Comparison of ENCODE assay signal across 10 cellular contexts in the genomic region with DNA sequence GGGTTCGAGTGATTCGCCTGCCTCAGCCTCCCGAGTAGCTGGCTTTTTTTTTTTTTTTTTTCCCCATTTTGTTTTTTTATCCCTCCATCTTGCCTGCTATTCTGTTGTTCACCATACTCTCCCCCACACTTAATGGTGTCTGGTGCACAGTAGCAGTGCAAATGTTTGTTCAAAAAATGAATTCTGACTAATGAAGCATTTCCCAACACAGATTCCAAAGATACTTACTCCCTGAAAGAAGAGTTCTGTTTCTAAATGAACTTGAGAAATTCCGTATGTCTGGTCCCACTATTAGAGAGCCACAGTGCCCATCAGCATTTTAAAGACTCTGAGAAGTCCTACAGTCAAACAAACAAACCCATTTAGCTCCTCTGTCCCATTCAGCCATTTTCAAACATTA. TPM values are rescaled to one million over a fixed set of nuclear protein-coding genes. Genes with fewer than 3 reads are reported as not detected.
DNase-seq lines count a peak whose midpoint lies in the region; ATAC-seq and TF ChIP-seq lines count a peak whose summit lies in the region.
"Had no signal": no experiment of that assay in that cellular context is flagged by ENCODE, and none has a peak within 500 bp of the region (broad histone marks: within the 10 kb centered on the region; RNA-seq: fewer than 3 reads in every experiment).

No MANE protein-coding gene starts in this region.

- H3K36me3 ChIP-seq in Caco-2 (ENCODE audit: control insufficient read depth, insufficient read depth, low read length): peaks cover 3% of the 10 kb centered on the region
- peaks cover 62% of the 10 kb centered on the region for H3K36me3 ChIP-seq in OCI-LY1 (ENCODE audit: insufficient read depth, low read length)
- peaks cover 9% of the 10 kb centered on the region for H3K36me3 ChIP-seq in effector memory CD4-positive, alpha-beta T cell (ENCODE audit: control insufficient read depth, insufficient read depth, low read length)
- peaks cover 15% of the 10 kb centered on the region for H3K36me3 ChIP-seq in neutrophil
- H3K36me3 ChIP-seq: MG63 had no signal

- peak overlapping the region; percentile 84 for H3K27ac Mint-ChIP-seq in Caco-2 (ENCODE audit: unreplicated experiment)

- no peak for DNase-seq in Caco-2
- no peak for DNase-seq in effector memory CD4-positive, alpha-beta T cell
- no peak for DNase-seq in right cardiac atrium
- DNase-seq in NCI-H2171 treated with DMSO at 0.1 percent for 48 hours (lab: John Stamatoyannopoulos, UW): no peak
- no peak for DNase-seq in T1000 (lab: John Stamatoyannopoulos, UW)
- DNase-seq in hepatic stellate cell (ENCODE audit: low spot score): no peak
- DNase-seq: MG63 had no signal

- WGBS in right cardiac atrium: 88% methylated on average over 4 of the region's 4 CpGs

- H3K9me3 Mint-ChIP-seq in Caco-2 (ENCODE audit: unreplicated experiment): no peaks in the 10 kb centered on the region

- peak overlapping the region; percentile 48 for H3K4me2 ChIP-seq in OCI-LY1 (ENCODE audit: low read length)

- H3K79me2 ChIP-seq in OCI-LY1 (ENCODE audit: insufficient read depth, low read length): peaks cover 42% of the 10 kb centered on the region

- CTCF ChIA-PET in Caco-2 (lab: Charles Lee): interaction anchor here (0.6 to 0.7 kb wide), 2 partner anchors 14 to 81 kb away, joined by 3 to 4 read pairs; no protein-coding TSS in a partner anchor

- H3K4me3 ChIP-seq in Caco-2 (ENCODE audit: low read depth, low read length) (no peak overlapping the region), OCI-LY1 (ENCODE audit: low read depth, low read length, poor library complexity, severe bottlenecking) (peak overlapping the region; percentile 21), neutrophil (ENCODE audit: low read depth in 1 of 2, low read length in 1 of 2) (no peak overlapping the region), right cardiac atrium (ENCODE audit: low read length) (no peak overlapping the region)
- H3K4me3 ChIP-seq in effector memory CD4-positive, alpha-beta T cell (ENCODE audit: insufficient read depth, low read depth, low read length, poor library complexity, severe bottlenecking): no peak overlapping the region
- H3K4me3 ChIP-seq: coronary artery, MG63 had no signal

- TSS peak; percentile 68 for BruUV-seq in Caco-2 (replicated peaks; lab: Mats Ljungman, UMichigan)

- H3K4me1 ChIP-seq in Caco-2: peaks cover 32% of the 10 kb centered on the region
- peaks cover 76% of the 10 kb centered on the region for H3K4me1 ChIP-seq in OCI-LY1 (ENCODE audit: insufficient read depth, low read length, severe bottlenecking)
- peaks cover 59% of the 10 kb centered on the region for H3K4me1 ChIP-seq in effector memory CD4-positive, alpha-beta T cell (ENCODE audit: control insufficient read depth, insufficient read depth, low read length, poor library complexity, severe bottlenecking)
- H3K4me1 ChIP-seq in neutrophil (ENCODE audit: control insufficient read depth in 1 of 2, insufficient read depth in 1 of 2, low read depth in 1 of 2, low read length in 1 of 2): peaks cover 68 to 77% of the 10 kb centered on the region in 2 experiments
- peaks cover 7% of the 10 kb centered on the region for H3K4me1 ChIP-seq in right cardiac atrium (ENCODE audit: control insufficient read depth, insufficient read depth, low read length)

- TF ChIP-seq CTCF in Caco-2 (IDR thresholded peaks at IDR 0.05; ENCODE audit: insufficient read depth in 1 of 2, low read depth in 1 of 2, low read length in 1 of 2, severe bottlenecking in 1 of 2, unreplicated experiment in 1 of 2) (no peak), OCI-LY1 (IDR thresholded peaks at IDR 0.05; ENCODE audit: low read length) (no peak), neutrophil (IDR thresholded peaks at IDR 0.05) (no peak)

- H3K9me2 ChIP-seq in OCI-LY1 (ENCODE audit: low read depth, low read length): no peaks in the 10 kb centered on the region

- H3K27me3 Mint-ChIP-seq in Caco-2 (ENCODE audit: insufficient read depth, unreplicated experiment): no peaks in the 10 kb centered on the region

- no peak overlapping the region for H2AFZ ChIP-seq in OCI-LY1 (ENCODE audit: low read length)

- H3K27me3 ChIP-seq in Caco-2 (replicated peaks; ENCODE audit: control insufficient read depth, insufficient read depth, low read length) (no peaks in the 10 kb centered on the region), OCI-LY1 (ENCODE audit: insufficient read depth, low read length) (no peaks in the 10 kb centered on the region), neutrophil (no peaks in the 10 kb centered on the region), right cardiac atrium (ENCODE audit: control insufficient read depth, insufficient read depth) (no peaks in the 10 kb centered on the region)
- no peaks in the 10 kb centered on the region for H3K27me3 ChIP-seq in effector memory CD4-positive, alpha-beta T cell (replicated peaks; ENCODE audit: control insufficient read depth, insufficient read depth, low read length, poor library complexity, severe bottlenecking)
- H3K27me3 ChIP-seq: MG63 had no signal

- H3F3A ChIP-seq in OCI-LY1 (ENCODE audit: insufficient read depth, low read length): peaks cover 10% of the 10 kb centered on the region

- H4K20me1 ChIP-seq in OCI-LY1 (ENCODE audit: insufficient read depth, low read length): no peaks in the 10 kb centered on the region

- intact Hi-C loops in Caco-2 (cut with micrococcal nuclease; ENCODE audit: unreplicated experiment): no loop called here
- intact Hi-C loops in right cardiac atrium (cut with DNase I): no loop called here

- peak overlapping the region; percentile 94 for H3K27ac ChIP-seq in OCI-LY1 (ENCODE audit: low read depth, low read length, poor library complexity, severe bottlenecking)
- H3K27ac ChIP-seq in effector memory CD4-positive, alpha-beta T cell (ENCODE audit: insufficient read depth, low read length, poor library complexity, severe bottlenecking): peak overlapping the region; percentile 71
- H3K27ac ChIP-seq in neutrophil: peak overlapping the region; percentile 81
- no peak overlapping the region for H3K27ac ChIP-seq in right cardiac atrium (ENCODE audit: low read length)

- peak overlapping the region; percentile 46 for H3K4me3 Mint-ChIP-seq in Caco-2 (ENCODE audit: unreplicated experiment)

- peak overlapping the region; percentile 49 for H3K9ac ChIP-seq in OCI-LY1 (ENCODE audit: low read length)

- peaks cover 65% of the 10 kb centered on the region for H3K36me3 Mint-ChIP-seq in Caco-2 (ENCODE audit: insufficient read depth, unreplicated experiment)

- H3K9me3 ChIP-seq in Caco-2: no peaks in the 10 kb centered on the region
- H3K9me3 ChIP-seq in OCI-LY1 (ENCODE audit: low read length): no peaks in the 10 kb centered on the region
- H3K9me3 ChIP-seq in effector memory CD4-positive, alpha-beta T cell (ENCODE audit: control insufficient read depth, low read length): no peaks in the 10 kb centered on the region
- no peaks in the 10 kb centered on the region for H3K9me3 ChIP-seq in neutrophil
- no peaks in the 10 kb centered on the region for H3K9me3 ChIP-seq in right cardiac atrium (ENCODE audit: control insufficient read depth, low read length)
- H3K9me3 ChIP-seq: MG63 had no signal

- peaks cover 40% of the 10 kb centered on the region for H3K4me1 Mint-ChIP-seq in Caco-2 (ENCODE audit: low read depth, unreplicated experiment)

- POLR2A ChIA-PET in Caco-2 (lab: Charles Lee): interaction anchor here (0.6 to 0.7 kb wide), 3 partner anchors 52 to 217 kb away, joined by 3 to 5 read pairs (median 5); no protein-coding TSS in a partner anchor

- no peak for ATAC-seq in right cardiac atrium

RNA-seq across cellular contexts. Expression of gene EDEM1, which starts 9.5 kb away (rescaled TPM):
- total RNA-seq in Caco-2 (2022) (42.6 and 51.3 TPM in 2 replicates), right cardiac atrium (10 to 100 TPM in 3 of 4 donors, 1 to 10 TPM in 1; 8.0 to 16.6 (median 10.4) TPM)
- polyA plus RNA-seq in right cardiac atrium: 3.6 TPM
